Comparison of ENCODE assay signal across 1 cellular context in genomic region chr16:85796152-85796551, GRCh38.
TF ChIP-seq lines count a peak whose summit lies in the region.

No MANE protein-coding gene starts in this region.

TF ChIP-seq in GM12878, 131 proteins besides CTCF, POLR2A, EP300 and RAD21:
- TF ChIP-seq MYB (IDR thresholded peaks at IDR 0.05; ENCODE audit: borderline replicate concordance, low read depth, low read length), result no peak
- TF ChIP-seq USF1 (IDR thresholded peaks at IDR 0.05; ENCODE audit: borderline replicate concordance, extremely low read length, insufficient read depth, low read depth, low read length), result no peak
- TF ChIP-seq POLR2AphosphoS2 (IDR thresholded peaks at IDR 0.05; ENCODE audit: low read depth, low read length), result no peak
- no peak for TF ChIP-seq SUPT20H (IDR thresholded peaks at IDR 0.05; ENCODE audit: borderline replicate concordance, control insufficient read depth, low read depth, low read length)
- no peak for TF ChIP-seq SIX5 (IDR thresholded peaks at IDR 0.05; ENCODE audit: low read depth, low read length, severe bottlenecking)
- no peak for TF ChIP-seq SP1 (IDR thresholded peaks at IDR 0.05; ENCODE audit: low read depth, low read length)
- TF ChIP-seq E4F1 (IDR thresholded peaks at IDR 0.05; ENCODE audit: borderline replicate concordance, partially characterized antibody), result no peak
- TF ChIP-seq FOXK2 (IDR thresholded peaks at IDR 0.05), result no peak
- TF ChIP-seq CEBPZ (IDR thresholded peaks at IDR 0.05; ENCODE audit: low read depth, low read length), result no peak
TF ChIP-seq in GM12878: peak in this region for 0.
